16 cellular contexts compared by ENCODE assay signal in the genomic region with DNA sequence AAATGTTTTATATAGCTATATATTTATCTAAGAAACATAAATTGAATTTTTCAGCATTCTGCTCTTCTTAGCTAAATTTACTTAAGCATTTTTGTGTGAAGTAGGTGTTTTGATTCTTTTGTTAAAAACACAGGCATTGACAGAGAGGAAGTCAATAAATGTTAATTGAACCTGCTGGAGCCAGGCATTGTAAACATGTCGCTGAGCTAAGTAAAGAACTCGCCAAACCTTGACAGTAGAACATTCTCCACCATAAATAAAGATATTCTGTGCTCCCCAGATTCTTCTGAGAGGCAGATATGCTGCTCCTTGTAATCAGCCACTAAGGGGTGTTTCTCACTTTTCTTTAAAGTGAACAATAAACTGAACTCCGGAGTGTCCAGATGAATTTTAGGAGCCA. TPM values are rescaled to one million over a fixed set of nuclear protein-coding genes. Genes with fewer than 3 reads are reported as not detected.
A peak's percentile ranks its signal among the peaks of the same experiment; 100 is the strongest.
DNase-seq lines count a peak whose midpoint lies in the region; ATAC-seq and TF ChIP-seq lines count a peak whose summit lies in the region.
"Had no signal": no experiment of that assay in that cellular context is flagged by ENCODE, and none has a peak within 500 bp of the region (broad histone marks: within the 10 kb centered on the region; RNA-seq: fewer than 3 reads in every experiment).

No MANE protein-coding gene starts in this region.

- peak overlapping the region; percentile 72 for H3K27ac Mint-ChIP-seq in nephron progenitor cell
- H3K27ac Mint-ChIP-seq: CD4-positive, CD25-positive, alpha-beta regulatory T cell; naive B cell; T-helper 17 cell had no signal

- H3K4me3 ChIP-seq in BE2C (ENCODE audit: low read depth, low read length): no peak overlapping the region
- H3K4me3 ChIP-seq in colonic mucosa: no peak overlapping the region
- H3K4me3 ChIP-seq: dorsolateral prefrontal cortex had no signal

- H3K4me1 ChIP-seq in BE2C: no peaks in the 10 kb centered on the region
- no peaks in the 10 kb centered on the region for H3K4me1 ChIP-seq in colonic mucosa

- no peaks in the 10 kb centered on the region for H3K9me3 Mint-ChIP-seq in nephron progenitor cell
- H3K9me3 Mint-ChIP-seq: CD4-positive, CD25-positive, alpha-beta regulatory T cell; naive B cell had no signal

- H3K9me3 ChIP-seq in BE2C (no peaks in the 10 kb centered on the region), colonic mucosa (no peaks in the 10 kb centered on the region)

- no peak overlapping the region for H3K9ac ChIP-seq in colonic mucosa (ENCODE audit: low read depth in 2 of 2, low read length in 2 of 2)

- H3K36me3 Mint-ChIP-seq in nephron progenitor cell (ENCODE audit: low read depth): peaks cover 35% of the 10 kb centered on the region
- H3K36me3 Mint-ChIP-seq: CD4-positive, CD25-positive, alpha-beta regulatory T cell; naive B cell had no signal

- DNase-seq in NCI-H526 (lab: John Stamatoyannopoulos, UW) (peak; percentile 17 to 22), NCI-H526 treated with DMSO at 0.1 percent for 48 hours (lab: John Stamatoyannopoulos, UW) (no peak), caudate nucleus (lab: John Stamatoyannopoulos, UW) (no peak), nephron progenitor cell (no peak), BE2C (no peak), colonic mucosa (no peak)
- DNase-seq: activated naive CD4-positive, alpha-beta T cell; CD4-positive, CD25-positive, alpha-beta regulatory T cell; naive B cell; SHP77 treated with DMSO at 0.1 percent for 48 hours; stimulated activated CD4-positive, alpha-beta T cell treated with anti-CD3 and anti-CD28 coated beads, Interleukin-4, amount 100 ng/mL, for 1 hour; stimulated activated CD8-positive, alpha-beta memory T cell treated with anti-CD3 and anti-CD28 coated beads, Interleukin-4, amount 100 ng/mL, for 48 hours; T-helper 17 cell had no signal

- H3K27me3 Mint-ChIP-seq in nephron progenitor cell (ENCODE audit: low read depth, poor library complexity): peaks cover 3% of the 10 kb centered on the region
- H3K27me3 Mint-ChIP-seq: CD4-positive, CD25-positive, alpha-beta regulatory T cell; naive B cell had no signal

- no peaks in the 10 kb centered on the region for H3K27me3 ChIP-seq in BE2C
- H3K27me3 ChIP-seq in colonic mucosa: no peaks in the 10 kb centered on the region
- H3K27me3 ChIP-seq: dorsolateral prefrontal cortex had no signal

- H3K27ac ChIP-seq in caudate nucleus (ENCODE audit: low read depth, low read length) (peak overlapping the region; percentile 28), colonic mucosa (no peak overlapping the region)

- ATAC-seq in HG03159 (IDR thresholded peaks at IDR 0.05; ENCODE audit: unreplicated experiment) (no peak), HG03378 (IDR thresholded peaks at IDR 0.05; ENCODE audit: unreplicated experiment) (no peak)
- ATAC-seq: T-helper 17 cell had no signal

- no peaks in the 10 kb centered on the region for H3K36me3 ChIP-seq in BE2C
- no peaks in the 10 kb centered on the region for H3K36me3 ChIP-seq in colonic mucosa

- H3K4me3 Mint-ChIP-seq in nephron progenitor cell: no peak overlapping the region
- H3K4me3 Mint-ChIP-seq: CD4-positive, CD25-positive, alpha-beta regulatory T cell; naive B cell; T-helper 17 cell had no signal

- peaks cover 34% of the 10 kb centered on the region for H3K4me1 Mint-ChIP-seq in nephron progenitor cell
- H3K4me1 Mint-ChIP-seq: CD4-positive, CD25-positive, alpha-beta regulatory T cell; naive B cell; T-helper 17 cell had no signal

- no peak for TF ChIP-seq CTCF in nephron progenitor cell (IDR thresholded peaks at IDR 0.05)
- TF ChIP-seq CTCF in BE2C (IDR thresholded peaks at IDR 0.05; ENCODE audit: low read depth, low read length): no peak
- no peak for TF ChIP-seq CTCF in colonic mucosa (IDR thresholded peaks at IDR 0.05)

- intact Hi-C loops in colonic mucosa (cut with DNase I): no loop called here

RNA-seq across cellular contexts. Expression of gene SYNM, which starts 38.4 kb away (rescaled TPM):
- polyA plus RNA-seq in BE2C (2012; ENCODE audit: insufficient read depth, insufficient read length, low read depth): 11.4 TPM
- 100 to 1,000 TPM in 1 of 2 donors, 1 to 10 TPM in 1; 3.3 to 108 TPM for total RNA-seq in colonic mucosa

Comparison
In these comparisons a context has a peak if more than half of its experiments do, and no peak if none do; other contexts are left out.
1. DNase-seq: peak in NCI-H526 (2 of 2); none in NCI-H526 treated with DMSO at 0.1 percent for 48 hours (single experiment), caudate nucleus (0 of 61), nephron progenitor cell (single experiment), BE2C (single experiment) and colonic mucosa (single experiment).